In genomic region chr2:42928692-42929576, GRCh38 we compare ENCODE assay signal across 9 cellular contexts.
A peak's percentile ranks its signal among the peaks of the same experiment; 100 is the strongest.
DNase-seq lines count a peak whose midpoint lies in the region; ATAC-seq and TF ChIP-seq lines count a peak whose summit lies in the region.
"Had no signal": no experiment of that assay in that cellular context is flagged by ENCODE, and none has a peak within 500 bp of the region (broad histone marks: within the 10 kb centered on the region; RNA-seq: fewer than 3 reads in every experiment).

No MANE protein-coding gene starts in this region.

- POLR2A ChIA-PET in OCI-LY7 (lab: Charles Lee) = interaction anchor here (0.5 kb wide), 1 partner anchor 38 kb away, joined by 3 read pairs; no protein-coding TSS in a partner anchor

- CTCF ChIA-PET in OCI-LY7 (lab: Charles Lee; ENCODE audit: unreplicated experiment) = no interaction called here

- H3K27ac ChIP-seq in OCI-LY7 (ENCODE audit: low read depth, low read length, poor library complexity, severe bottlenecking) (no peak overlapping the region), esophagus squamous epithelium (peak overlapping the region; percentile 77 to 93 (median 86))
- H3K27ac ChIP-seq: C4-2B had no signal

- WGBS in esophagus squamous epithelium, 2 donors = 33 to 40% methylated on average over 7 to 8 of the region's 13 CpGs

- no peaks in the 10 kb centered on the region for H3K9me3 Mint-ChIP-seq in progenitor cell of endocrine pancreas (ENCODE audit: low read depth)
- H3K9me3 Mint-ChIP-seq in stimulated activated memory B cell treated with anti-CD40 and anti-IgM and Interleukin-4, amounts not matched to agents 10 μg/mL and 1 μg/mL and 100 μg/mL, for 72 hours = no peaks in the 10 kb centered on the region

- H2AFZ ChIP-seq in OCI-LY7 (ENCODE audit: low read length) = no peak overlapping the region

- no peak for TF ChIP-seq POLR2A in esophagus squamous epithelium (IDR thresholded peaks at IDR 0.05)

- H3K9me3 ChIP-seq in OCI-LY7 (ENCODE audit: low read length) = no peaks in the 10 kb centered on the region
- no peaks in the 10 kb centered on the region for H3K9me3 ChIP-seq in esophagus squamous epithelium

- H3K27me3 ChIP-seq in esophagus squamous epithelium = no peaks in the 10 kb centered on the region

- H3K4me2 ChIP-seq in OCI-LY7 (ENCODE audit: low read length) = no peak overlapping the region

- H3K4me3 ChIP-seq in OCI-LY7 (ENCODE audit: low read depth, low read length, poor library complexity, severe bottlenecking) (no peak overlapping the region), esophagus squamous epithelium (no peak overlapping the region)

- no peak for ATAC-seq in stimulated activated memory B cell treated with anti-CD40 and anti-IgM and Interleukin-4, amounts not matched to agents 10 μg/mL and 1 μg/mL and 100 μg/mL, for 72 hours
- ATAC-seq in GM19455 (IDR thresholded peaks at IDR 0.05; ENCODE audit: unreplicated experiment) = no peak

- no peaks in the 10 kb centered on the region for H3K27me3 Mint-ChIP-seq in progenitor cell of endocrine pancreas
- peaks cover 27% of the 10 kb centered on the region for H3K27me3 Mint-ChIP-seq in stimulated activated memory B cell treated with anti-CD40 and anti-IgM and Interleukin-4, amounts not matched to agents 10 μg/mL and 1 μg/mL and 100 μg/mL, for 72 hours

- intact Hi-C loops in OCI-LY7 (cut with micrococcal nuclease; ENCODE audit: unreplicated experiment) = no loop called here
- intact Hi-C loops in esophagus squamous epithelium (cut with DNase I) = loop anchor here (5.0 kb wide), 1 partner anchor 72 kb away; no protein-coding TSS in a partner anchor

- peaks cover 74% of the 10 kb centered on the region for H3K4me1 Mint-ChIP-seq in progenitor cell of endocrine pancreas (ENCODE audit: low read depth)
- peaks cover 6% of the 10 kb centered on the region for H3K4me1 Mint-ChIP-seq in stimulated activated memory B cell treated with anti-CD40 and anti-IgM and Interleukin-4, amounts not matched to agents 10 μg/mL and 1 μg/mL and 100 μg/mL, for 72 hours

- no peaks in the 10 kb centered on the region for H3K36me3 Mint-ChIP-seq in progenitor cell of endocrine pancreas (ENCODE audit: insufficient read depth)
- H3K36me3 Mint-ChIP-seq in stimulated activated memory B cell treated with anti-CD40 and anti-IgM and Interleukin-4, amounts not matched to agents 10 μg/mL and 1 μg/mL and 100 μg/mL, for 72 hours = no peaks in the 10 kb centered on the region

- no TSS peak for BruUV-seq in OCI-LY7 (replicated peaks; lab: Mats Ljungman, UMichigan)

- H3K4me1 ChIP-seq in OCI-LY7 (ENCODE audit: insufficient read depth, low read length, poor library complexity, severe bottlenecking) (no peaks in the 10 kb centered on the region), esophagus squamous epithelium (peaks cover 79 to 100% (median 95%) of the 10 kb centered on the region in 3 donors)

- peak overlapping the region; percentile 20 for H3K4me3 Mint-ChIP-seq in progenitor cell of endocrine pancreas (ENCODE audit: low read depth)
- no peak overlapping the region for H3K4me3 Mint-ChIP-seq in stimulated activated memory B cell treated with anti-CD40 and anti-IgM and Interleukin-4, amounts not matched to agents 10 μg/mL and 1 μg/mL and 100 μg/mL, for 72 hours

- TF ChIP-seq CTCF in OCI-LY7 (conservative IDR thresholded peaks at IDR 0.05; ENCODE audit: low read length) = peak; percentile 63
- peak in 4 of 6 experiments; percentile 22 to 35 (median 26) for TF ChIP-seq CTCF in esophagus squamous epithelium (IDR thresholded peaks at IDR 0.05)
- TF ChIP-seq CTCF in progenitor cell of endocrine pancreas (IDR thresholded peaks at IDR 0.05; ENCODE audit: unreplicated experiment) = peak; percentile 62

- no peaks in the 10 kb centered on the region for H3K79me2 ChIP-seq in OCI-LY7 (ENCODE audit: insufficient read depth, low read depth, low read length)

- H3K36me3 ChIP-seq in OCI-LY7 (ENCODE audit: insufficient read depth, low read length) (no peaks in the 10 kb centered on the region), esophagus squamous epithelium (no peaks in the 10 kb centered on the region)

- no peaks in the 10 kb centered on the region for H3K9me2 ChIP-seq in OCI-LY7 (ENCODE audit: insufficient read depth, low read length)

- peak overlapping the region; percentile 96 for H3K27ac Mint-ChIP-seq in progenitor cell of endocrine pancreas
- no peak overlapping the region for H3K27ac Mint-ChIP-seq in stimulated activated memory B cell treated with anti-CD40 and anti-IgM and Interleukin-4, amounts not matched to agents 10 μg/mL and 1 μg/mL and 100 μg/mL, for 72 hours

- H4K20me1 ChIP-seq in OCI-LY7 (ENCODE audit: insufficient read depth, low read length) = no peaks in the 10 kb centered on the region

- peak; percentile 32 for DNase-seq in NCI-H1092 treated with DMSO at 0.1 percent for 48 hours (lab: John Stamatoyannopoulos, UW)
- no peak for DNase-seq in NCI-H1092 (lab: John Stamatoyannopoulos, UW)
- DNase-seq in OCI-LY7 (ENCODE audit: low spot score) = peak; percentile 42
- no peak for DNase-seq in esophagus squamous epithelium (lab: John Stamatoyannopoulos, UW)
- no peak for DNase-seq in progenitor cell of endocrine pancreas (ENCODE audit: low spot score, unreplicated experiment)
- DNase-seq in activated CD8-positive, alpha-beta memory T cell treated with anti-CD3 and anti-CD28 coated beads, Interleukin-2, amount 50 U/mL, for 48 hours = no peak

Comparison
In these comparisons a context has a peak if more than half of its experiments do, and no peak if none do; other contexts are left out.
1. DNase-seq: peak in NCI-H1092 treated with DMSO at 0.1 percent for 48 hours (single experiment) and OCI-LY7 (single experiment); none in NCI-H1092 (single experiment), esophagus squamous epithelium (single experiment), progenitor cell of endocrine pancreas (single experiment) and activated CD8-positive, alpha-beta memory T cell treated with anti-CD3 and anti-CD28 coated beads, Interleukin-2, amount 50 U/mL, for 48 hours (single experiment).
2. Peak in every context shown above with its lines, with median percentiles within 50 percentile points of each other: CTCF ChIP-seq.